ENCODE assay signal across 10 cellular contexts in the genomic region with DNA sequence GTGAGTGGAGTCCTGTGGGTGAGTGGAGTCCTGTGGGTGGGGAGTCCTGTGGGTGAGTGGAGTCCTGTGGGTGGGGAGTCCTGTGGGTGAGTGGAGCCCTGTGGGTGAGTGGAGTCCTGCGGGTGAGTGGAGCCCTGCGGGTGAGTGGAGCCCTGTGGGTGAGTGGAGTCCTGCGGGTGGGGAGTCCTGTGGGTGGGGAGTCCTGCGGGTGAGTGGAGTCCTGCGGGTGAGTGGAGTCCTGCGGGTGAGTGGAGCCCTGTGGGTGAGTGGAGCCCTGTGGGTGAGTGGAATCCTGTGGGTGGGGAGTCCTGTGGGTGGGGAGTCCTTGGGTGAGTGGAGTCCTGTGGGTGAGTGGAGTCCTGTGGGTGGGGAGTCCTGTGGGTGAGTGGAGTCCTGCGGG. TPM values are rescaled to one million over a fixed set of nuclear protein-coding genes. Genes with fewer than 3 reads are reported as not detected.
DNase-seq lines count a peak whose midpoint lies in the region; ATAC-seq, FAIRE-seq and TF ChIP-seq lines count a peak whose summit lies in the region.
"Not testable (repeated sequence)": the region's sequence is repeated elsewhere in the genome, so short reads cannot be mapped to it uniquely, and the experiment has no call there.
"Had no signal": no experiment of that assay in that cellular context is flagged by ENCODE, and none has a peak within 500 bp of the region (broad histone marks: within the 10 kb centered on the region; RNA-seq: fewer than 3 reads in every experiment).

No MANE protein-coding gene starts in this region.

- H3F3A ChIP-seq in DOHH2 (ENCODE audit: control insufficient read depth, insufficient read depth): peaks cover 15% of the 10 kb centered on the region
- peaks cover 23% of the 10 kb centered on the region for H3F3A ChIP-seq in SU-DHL-6 (ENCODE audit: insufficient read depth)

- POLR2A ChIA-PET in HepG2 (lab: Yijun Ruan, JAX): not testable (repeated sequence)

- H3K9me3 Mint-ChIP-seq in stimulated activated memory B cell treated with anti-CD40 and anti-IgM and Interleukin-4, amounts not matched to agents 10 μg/mL and 1 μg/mL and 100 μg/mL, for 72 hours: not testable (repeated sequence)

- peaks cover 71% of the 10 kb centered on the region for H3K36me3 ChIP-seq in DOHH2 (ENCODE audit: control insufficient read depth, low read length)
- not testable (repeated sequence) for H3K36me3 ChIP-seq in Karpas-422 (ENCODE audit: insufficient read depth, low read length); SU-DHL-6 (ENCODE audit: low read length); HepG2 (replicated peaks in 1 of 2; ENCODE audit: control insufficient read depth in 1 of 2, insufficient read depth in 2 of 2, low read length in 2 of 2)

- H3K9me2 ChIP-seq in DOHH2 (replicated peaks; ENCODE audit: control insufficient read depth, low read length); Karpas-422 (replicated peaks; ENCODE audit: insufficient read depth, low read length); SU-DHL-6 (replicated peaks; ENCODE audit: insufficient read depth, low read length): not testable (repeated sequence)

- H2AFZ ChIP-seq in Karpas-422 (ENCODE audit: low read length); SU-DHL-6 (ENCODE audit: low read depth, low read length, severe bottlenecking); HepG2 (ENCODE audit: low read length): not testable (repeated sequence)

- intact Hi-C loops in HepG2 (cut with micrococcal nuclease; ENCODE audit: unreplicated experiment): not testable (repeated sequence)

- peaks cover 52% of the 10 kb centered on the region for H3K36me3 Mint-ChIP-seq in stimulated activated memory B cell treated with anti-CD40 and anti-IgM and Interleukin-4, amounts not matched to agents 10 μg/mL and 1 μg/mL and 100 μg/mL, for 72 hours

- not testable (repeated sequence) for TF ChIP-seq EP300 in HepG2 (IDR thresholded peaks at IDR 0.05; ENCODE audit: low read depth in 2 of 2, low read length in 2 of 2); HepG2 (CRISPR knock-in tag; IDR thresholded peaks at IDR 0.05; ENCODE audit: borderline replicate concordance)

- not testable (repeated sequence) for TF ChIP-seq CTCF in DOHH2 (IDR thresholded peaks at IDR 0.05; ENCODE audit: low read depth, low read length, poor library complexity, severe bottlenecking); SU-DHL-6 (IDR thresholded peaks at IDR 0.05; ENCODE audit: insufficient read depth, low read length, poor library complexity, severe bottlenecking); HepG2 (CRISPR knock-in tag; IDR thresholded peaks at IDR 0.05)

- not testable (repeated sequence) for TF ChIP-seq POLR2A in HepG2 (IDR thresholded peaks at IDR 0.05; ENCODE audit: insufficient read depth in 1 of 2, low read depth in 2 of 2, low read length in 2 of 2)

- not testable (repeated sequence) for H3K27me3 ChIP-seq in DOHH2 (ENCODE audit: control insufficient read depth, low read length); Karpas-422 (ENCODE audit: low read length); SU-DHL-6 (ENCODE audit: low read length); HepG2 (ENCODE audit: control insufficient read depth in 1 of 2, insufficient read depth in 2 of 2, low read length in 2 of 2)

- H3K27ac ChIP-seq in DOHH2 (ENCODE audit: low read depth, low read length) (peak overlapping the region; percentile 5; the same call in 1 of the 2 replicates), Karpas-422 (ENCODE audit: low read length) (peak overlapping the region; percentile 99; the same call in 1 of the 2 replicates), SU-DHL-6 (ENCODE audit: low read depth, low read length) (peak overlapping the region; percentile 18; the same call in 1 of the 2 replicates)
- H3K27ac ChIP-seq in HepG2 (ENCODE audit: extremely low read length, insufficient read depth, low read length): not testable (repeated sequence)

- not testable (repeated sequence) for H4K20me1 ChIP-seq in DOHH2 (ENCODE audit: control insufficient read depth, insufficient read depth, low read depth, low read length); Karpas-422 (ENCODE audit: insufficient read depth, low read depth, low read length); SU-DHL-6 (ENCODE audit: low read depth, low read length); HepG2 (ENCODE audit: insufficient read depth, low read length)

- ATAC-seq in HepG2; stimulated activated memory B cell treated with anti-CD40 and anti-IgM and Interleukin-4, amounts not matched to agents 10 μg/mL and 1 μg/mL and 100 μg/mL, for 72 hours: not testable (repeated sequence)

- not testable (repeated sequence) for FAIRE-seq in HepG2 (lab: Jason Lieb, UNC)

- peaks cover 53% of the 10 kb centered on the region for H3K4me1 ChIP-seq in DOHH2 (ENCODE audit: control insufficient read depth, low read length)
- peaks cover 50% of the 10 kb centered on the region for H3K4me1 ChIP-seq in Karpas-422 (ENCODE audit: low read length)
- H3K4me1 ChIP-seq in HepG2 (ENCODE audit: insufficient read depth, low read length): not testable (repeated sequence)

- not testable (repeated sequence) for H3K4me3 ChIP-seq in DOHH2 (ENCODE audit: low read length); SU-DHL-6 (ENCODE audit: insufficient read depth, low read length, poor library complexity, severe bottlenecking); HepG2 (replicated peaks in 1 of 3; ENCODE audit: insufficient read depth in 1 of 3, low read depth in 2 of 3, low read length in 3 of 3)
- H3K4me3 ChIP-seq in Karpas-422 (ENCODE audit: low read length): peak overlapping the region; percentile 59; the same call in 1 of the 2 replicates

- not testable (repeated sequence) for H3K9me3 ChIP-seq in DOHH2 (ENCODE audit: control insufficient read depth, insufficient read depth, low read length); Karpas-422 (ENCODE audit: low read length); SU-DHL-6 (ENCODE audit: insufficient read depth, low read length); HepG2 (ENCODE audit: low read length)

- not testable (repeated sequence) for TF ChIP-seq RAD21 in HepG2 (CRISPR knock-in tag; IDR thresholded peaks at IDR 0.05)

- not testable (repeated sequence) for DNase-seq in Karpas-422; HepG2 (ENCODE audit: low spot score)

- 100% methylated on average over 4 of the region's 7 CpGs for WGBS in HepG2 (ENCODE audit: low lambda C conversion rate)

- peak overlapping the region; percentile 35 for H3K27ac Mint-ChIP-seq in stimulated activated memory B cell treated with anti-CD40 and anti-IgM and Interleukin-4, amounts not matched to agents 10 μg/mL and 1 μg/mL and 100 μg/mL, for 72 hours

- peaks cover 17% of the 10 kb centered on the region for H3K79me2 ChIP-seq in DOHH2 (ENCODE audit: control insufficient read depth, low read length)
- H3K79me2 ChIP-seq in Karpas-422 (ENCODE audit: low read length); SU-DHL-6 (ENCODE audit: insufficient read depth, low read length); HepG2 (ENCODE audit: insufficient read depth, low read length): not testable (repeated sequence)

- H3K9ac ChIP-seq in Karpas-422 (ENCODE audit: low read length): peak overlapping the region; percentile 80
- H3K9ac ChIP-seq in SU-DHL-6 (ENCODE audit: low read length); HepG2 (ENCODE audit: insufficient read depth, low read depth, low read length): not testable (repeated sequence)

- in situ Hi-C loops in HepG2 (cut with HindIII; ENCODE audit: extremely low pct_ligation_motif_present, low pct_unique_long_range_greater_than_20kb): not testable (repeated sequence)

- BruUV-seq in HepG2 (replicated peaks; lab: Mats Ljungman, UMichigan): not testable (repeated sequence)

- CTCF ChIA-PET in HepG2 (lab: Yijun Ruan, JAX; ENCODE audit: low intra/inter-chr PET ratio, low total read pairs): not testable (repeated sequence)

- peaks cover 42% of the 10 kb centered on the region for H3K4me1 Mint-ChIP-seq in stimulated activated memory B cell treated with anti-CD40 and anti-IgM and Interleukin-4, amounts not matched to agents 10 μg/mL and 1 μg/mL and 100 μg/mL, for 72 hours

- H3K4me2 ChIP-seq in DOHH2 (ENCODE audit: low read length); HepG2 (ENCODE audit: low read depth, low read length): not testable (repeated sequence)
- peak overlapping the region; percentile 72 for H3K4me2 ChIP-seq in Karpas-422 (ENCODE audit: low read depth, low read length, poor library complexity, severe bottlenecking)
- peak overlapping the region; percentile 6 for H3K4me2 ChIP-seq in SU-DHL-6 (ENCODE audit: low read depth, low read length, poor library complexity, severe bottlenecking)

- not testable (repeated sequence) for H3K27me3 Mint-ChIP-seq in stimulated activated memory B cell treated with anti-CD40 and anti-IgM and Interleukin-4, amounts not matched to agents 10 μg/mL and 1 μg/mL and 100 μg/mL, for 72 hours

- not testable (repeated sequence) for H3K4me3 Mint-ChIP-seq in stimulated activated memory B cell treated with anti-CD40 and anti-IgM and Interleukin-4, amounts not matched to agents 10 μg/mL and 1 μg/mL and 100 μg/mL, for 72 hours

RNA-seq across cellular contexts. Expression of gene CYP2W1, which starts 19.5 kb away (rescaled TPM):
- total RNA-seq in Karpas-422 (2014; rRNA removed; shearing (Covaris generic); ENCODE audit: low replicate concordance): not detected in 2 replicates
- total RNA-seq in HepG2 (2016; rRNA removed; fragmentation: Illumina TruSeq; extraction: Trizol): 11.7 and 31.7 TPM in 2 replicates
- 6.8 and 8.3 TPM in 2 replicates for total RNA-seq in HepG2 (2016; cell fraction: cytosol; rRNA removed; fragmentation: Illumina TruSeq; extraction: Trizol; ENCODE audit: low read depth)
- total RNA-seq in HepG2 (2016; cell fraction: insoluble cytoplasmic fraction; rRNA removed; fragmentation: Illumina TruSeq; extraction: Trizol): 10.2 and 31.7 TPM in 2 replicates
- 10.9 and 11.0 TPM in 2 replicates for total RNA-seq in HepG2 (2016; cell fraction: membrane; rRNA removed; fragmentation: Illumina TruSeq; extraction: Trizol)
- 35.8 and 47.0 TPM in 2 replicates for total RNA-seq in HepG2 (2016; cell fraction: nucleus; rRNA removed; fragmentation: Illumina TruSeq; extraction: Trizol)
- 19.5 and 32.7 TPM in 2 replicates for polyA plus RNA-seq in HepG2 (2011; rRNA removed)
- polyA plus RNA-seq in HepG2 (2011; cell fraction: cytosol; rRNA removed): 9.5 and 22.3 TPM in 2 replicates
- 171 and 205 TPM in 2 replicates for polyA plus RNA-seq in HepG2 (2011; cell fraction: nucleus; rRNA removed)
- polyA plus RNA-seq in HepG2 (2012): 20.0 and 28.3 TPM in 2 replicates
- 5.5 and 6.2 TPM in 2 replicates for polyA plus RNA-seq in HepG2 (2016; cell fraction: cytosol; fragmentation: Illumina TruSeq; extraction: Trizol; ENCODE audit: low read depth)
- polyA plus RNA-seq in HepG2 (2016; cell fraction: insoluble cytoplasmic fraction; fragmentation: Illumina TruSeq; extraction: Trizol; ENCODE audit: low read depth): 14.3 and 20.7 TPM in 2 replicates
- polyA plus RNA-seq in HepG2 (2016; cell fraction: membrane; fragmentation: Illumina TruSeq; extraction: Trizol; ENCODE audit: low read depth): 8.5 and 9.6 TPM in 2 replicates
- 135 and 137 TPM in 2 replicates for polyA plus RNA-seq in HepG2 (2016; cell fraction: nucleus; fragmentation: Illumina TruSeq; extraction: Trizol; ENCODE audit: insufficient read depth, low read depth)
- 66.3 TPM in 1 of 2 replicates, not detected in the other for polyA minus RNA-seq in HepG2 (2011; rRNA and poly(A)+ RNA removed; ENCODE audit: low replicate concordance)
- 26.5 and 32.3 TPM in 2 replicates for polyA minus RNA-seq in HepG2 (2011; cell fraction: cytosol; rRNA and poly(A)+ RNA removed)
- 88.4 and 113 TPM in 2 replicates for polyA minus RNA-seq in HepG2 (2011; cell fraction: nucleus; rRNA and poly(A)+ RNA removed)
- total RNA-seq: A673; CD4-positive, alpha-beta T cell; CD8-positive, alpha-beta T cell; Daoy had no signal
- polyA plus RNA-seq: AG04450 had no signal

RNA-seq across cellular contexts. Expression of gene COX19, which starts 27.1 kb away (rescaled TPM):
- 14.5 and 20.5 TPM in 2 replicates for total RNA-seq in Karpas-422 (2014; rRNA removed; shearing (Covaris generic); ENCODE audit: low replicate concordance)
- 6.5 and 11.5 TPM in 2 replicates for total RNA-seq in HepG2 (2016; rRNA removed; fragmentation: Illumina TruSeq; extraction: Trizol)
- total RNA-seq in HepG2 (2016; cell fraction: cytosol; rRNA removed; fragmentation: Illumina TruSeq; extraction: Trizol; ENCODE audit: low read depth): 2.6 and 3.0 TPM in 2 replicates
- 7.4 and 15.2 TPM in 2 replicates for total RNA-seq in HepG2 (2016; cell fraction: insoluble cytoplasmic fraction; rRNA removed; fragmentation: Illumina TruSeq; extraction: Trizol)
- 7.6 and 8.2 TPM in 2 replicates for total RNA-seq in HepG2 (2016; cell fraction: membrane; rRNA removed; fragmentation: Illumina TruSeq; extraction: Trizol)
- 21.5 and 23.4 TPM in 2 replicates for total RNA-seq in HepG2 (2016; cell fraction: nucleus; rRNA removed; fragmentation: Illumina TruSeq; extraction: Trizol)
- 21.0 and 21.7 TPM in 2 replicates for polyA plus RNA-seq in HepG2 (2011; rRNA removed)
- polyA plus RNA-seq in HepG2 (2011; cell fraction: cytosol; rRNA removed): 12.5 and 14.3 TPM in 2 replicates
- 59.5 and 79.7 TPM in 2 replicates for polyA plus RNA-seq in HepG2 (2011; cell fraction: nucleus; rRNA removed)
- polyA plus RNA-seq in HepG2 (2012): 14.5 and 16.2 TPM in 2 replicates
- polyA plus RNA-seq in HepG2 (2016; cell fraction: cytosol; fragmentation: Illumina TruSeq; extraction: Trizol; ENCODE audit: low read depth): 2.2 and 2.3 TPM in 2 replicates
- polyA plus RNA-seq in HepG2 (2016; cell fraction: insoluble cytoplasmic fraction; fragmentation: Illumina TruSeq; extraction: Trizol; ENCODE audit: low read depth): 11.0 and 11.3 TPM in 2 replicates
- 3.6 and 3.8 TPM in 2 replicates for polyA plus RNA-seq in HepG2 (2016; cell fraction: membrane; fragmentation: Illumina TruSeq; extraction: Trizol; ENCODE audit: low read depth)
- 32.8 and 35.0 TPM in 2 replicates for polyA plus RNA-seq in HepG2 (2016; cell fraction: nucleus; fragmentation: Illumina TruSeq; extraction: Trizol; ENCODE audit: insufficient read depth, low read depth)
- 12.8 and 23.5 TPM in 2 replicates for polyA minus RNA-seq in HepG2 (2011; rRNA and poly(A)+ RNA removed; ENCODE audit: low replicate concordance)
- 3.6 and 5.4 TPM in 2 replicates for polyA minus RNA-seq in HepG2 (2011; cell fraction: cytosol; rRNA and poly(A)+ RNA removed)
- polyA minus RNA-seq in HepG2 (2011; cell fraction: nucleus; rRNA and poly(A)+ RNA removed): 50.6 and 61.9 TPM in 2 replicates

RNA-seq across cellular contexts. Expression of gene GPR146, which starts 41.9 kb away (rescaled TPM):
- total RNA-seq in Karpas-422 (2014; rRNA removed; shearing (Covaris generic); ENCODE audit: low replicate concordance): 5.5 and 9.2 TPM in 2 replicates
- total RNA-seq in HepG2 (2016; rRNA removed; fragmentation: Illumina TruSeq; extraction: Trizol): 0.84 and 2.0 TPM in 2 replicates
- 0.91 and 1.1 TPM in 2 replicates for total RNA-seq in HepG2 (2016; cell fraction: cytosol; rRNA removed; fragmentation: Illumina TruSeq; extraction: Trizol; ENCODE audit: low read depth)
- total RNA-seq in HepG2 (2016; cell fraction: insoluble cytoplasmic fraction; rRNA removed; fragmentation: Illumina TruSeq; extraction: Trizol): 0.89 and 1.2 TPM in 2 replicates
- 1.9 and 2.7 TPM in 2 replicates for total RNA-seq in HepG2 (2016; cell fraction: membrane; rRNA removed; fragmentation: Illumina TruSeq; extraction: Trizol)
- total RNA-seq in HepG2 (2016; cell fraction: nucleus; rRNA removed; fragmentation: Illumina TruSeq; extraction: Trizol): 1.1 and 3.4 TPM in 2 replicates
- 15.9 and 17.2 TPM in 2 replicates for polyA plus RNA-seq in HepG2 (2011; rRNA removed)
- 11.4 and 22.4 TPM in 2 replicates for polyA plus RNA-seq in HepG2 (2011; cell fraction: cytosol; rRNA removed)
- 18.2 and 25.0 TPM in 2 replicates for polyA plus RNA-seq in HepG2 (2011; cell fraction: nucleus; rRNA removed)
- polyA plus RNA-seq in HepG2 (2012): 4.5 and 5.3 TPM in 2 replicates
- 2.1 and 2.2 TPM in 2 replicates for polyA plus RNA-seq in HepG2 (2016; cell fraction: cytosol; fragmentation: Illumina TruSeq; extraction: Trizol; ENCODE audit: low read depth)
- polyA plus RNA-seq in HepG2 (2016; cell fraction: insoluble cytoplasmic fraction; fragmentation: Illumina TruSeq; extraction: Trizol; ENCODE audit: low read depth): 0.78 and 1.3 TPM in 2 replicates
- 2.3 and 3.4 TPM in 2 replicates for polyA plus RNA-seq in HepG2 (2016; cell fraction: membrane; fragmentation: Illumina TruSeq; extraction: Trizol; ENCODE audit: low read depth)
- polyA plus RNA-seq in HepG2 (2016; cell fraction: nucleus; fragmentation: Illumina TruSeq; extraction: Trizol; ENCODE audit: insufficient read depth, low read depth): 2.2 and 2.5 TPM in 2 replicates
- 0.87 and 47.8 TPM in 2 replicates for polyA minus RNA-seq in HepG2 (2011; rRNA and poly(A)+ RNA removed; ENCODE audit: low replicate concordance)
- 6.9 and 9.1 TPM in 2 replicates for polyA minus RNA-seq in HepG2 (2011; cell fraction: cytosol; rRNA and poly(A)+ RNA removed)
- 9.3 and 14.0 TPM in 2 replicates for polyA minus RNA-seq in HepG2 (2011; cell fraction: nucleus; rRNA and poly(A)+ RNA removed)

RNA-seq across cellular contexts. Expression of gene ADAP1, which starts 48.0 kb away (rescaled TPM):
- total RNA-seq in Karpas-422 (2014; rRNA removed; shearing (Covaris generic); ENCODE audit: low replicate concordance): not detected in 2 replicates
- total RNA-seq in HepG2 (2016; rRNA removed; fragmentation: Illumina TruSeq; extraction: Trizol): 18.3 and 24.6 TPM in 2 replicates
- 23.5 and 25.0 TPM in 2 replicates for total RNA-seq in HepG2 (2016; cell fraction: cytosol; rRNA removed; fragmentation: Illumina TruSeq; extraction: Trizol; ENCODE audit: low read depth)
- total RNA-seq in HepG2 (2016; cell fraction: insoluble cytoplasmic fraction; rRNA removed; fragmentation: Illumina TruSeq; extraction: Trizol): 16.6 and 27.2 TPM in 2 replicates
- total RNA-seq in HepG2 (2016; cell fraction: membrane; rRNA removed; fragmentation: Illumina TruSeq; extraction: Trizol): 46.3 and 47.4 TPM in 2 replicates
- 13.2 TPM in 2 replicates for total RNA-seq in HepG2 (2016; cell fraction: nucleus; rRNA removed; fragmentation: Illumina TruSeq; extraction: Trizol)
- 10.5 and 15.0 TPM in 2 replicates for polyA plus RNA-seq in HepG2 (2011; rRNA removed)
- 11.8 and 14.5 TPM in 2 replicates for polyA plus RNA-seq in HepG2 (2011; cell fraction: cytosol; rRNA removed)
- polyA plus RNA-seq in HepG2 (2011; cell fraction: nucleus; rRNA removed): 19.8 and 24.0 TPM in 2 replicates
- 15.3 and 21.4 TPM in 2 replicates for polyA plus RNA-seq in HepG2 (2012)
- polyA plus RNA-seq in HepG2 (2016; cell fraction: cytosol; fragmentation: Illumina TruSeq; extraction: Trizol; ENCODE audit: low read depth): 24.2 and 28.1 TPM in 2 replicates
- 17.0 and 28.9 TPM in 2 replicates for polyA plus RNA-seq in HepG2 (2016; cell fraction: insoluble cytoplasmic fraction; fragmentation: Illumina TruSeq; extraction: Trizol; ENCODE audit: low read depth)
- polyA plus RNA-seq in HepG2 (2016; cell fraction: membrane; fragmentation: Illumina TruSeq; extraction: Trizol; ENCODE audit: low read depth): 45.2 and 45.4 TPM in 2 replicates
- polyA plus RNA-seq in HepG2 (2016; cell fraction: nucleus; fragmentation: Illumina TruSeq; extraction: Trizol; ENCODE audit: insufficient read depth, low read depth): 26.8 and 30.8 TPM in 2 replicates
- 3.5 and 14.9 TPM in 2 replicates for polyA minus RNA-seq in HepG2 (2011; rRNA and poly(A)+ RNA removed; ENCODE audit: low replicate concordance)
- polyA minus RNA-seq in HepG2 (2011; cell fraction: cytosol; rRNA and poly(A)+ RNA removed): 7.5 and 11.2 TPM in 2 replicates
- polyA minus RNA-seq in HepG2 (2011; cell fraction: nucleus; rRNA and poly(A)+ RNA removed): 5.2 and 7.6 TPM in 2 replicates
